ENCODE assay signal across 17 cellular contexts in genomic region chr2:202660796-202661195, GRCh38. TPM values are rescaled to one million over a fixed set of nuclear protein-coding genes. Genes with fewer than 3 reads are reported as not detected.
DNase-seq lines count a peak whose midpoint lies in the region; ATAC-seq, FAIRE-seq and TF ChIP-seq lines count a peak whose summit lies in the region.
"Had no signal": no experiment of that assay in that cellular context is flagged by ENCODE, and none has a peak within 500 bp of the region (broad histone marks: within the 10 kb centered on the region; RNA-seq: fewer than 3 reads in every experiment).

No MANE protein-coding gene starts in this region.

- no peak for FAIRE-seq in HepG2 (lab: Jason Lieb, UNC)

- TF ChIP-seq EP300 in HepG2 (IDR thresholded peaks at IDR 0.05; ENCODE audit: low read depth in 2 of 2, low read length in 2 of 2), result no peak
- TF ChIP-seq EP300 in HepG2 (CRISPR knock-in tag; IDR thresholded peaks at IDR 0.05; ENCODE audit: borderline replicate concordance), result no peak

- TF ChIP-seq POLR2A in HepG2 (IDR thresholded peaks at IDR 0.05; ENCODE audit: insufficient read depth in 1 of 2, low read depth in 2 of 2, low read length in 2 of 2), result no peak
- TF ChIP-seq POLR2A in right lobe of liver (IDR thresholded peaks at IDR 0.05), result no peak

- no peak overlapping the region for H3K4me3 Mint-ChIP-seq in T-cell

- peaks cover 81 to 90% (median 82%) of the 10 kb centered on the region in 3 donors for H3K4me1 Mint-ChIP-seq in T-cell

- H2AFZ ChIP-seq in HepG2 (ENCODE audit: low read length), result no peak overlapping the region

- H3K79me2 ChIP-seq in HepG2 (ENCODE audit: insufficient read depth, low read length), result peaks cover 84% of the 10 kb centered on the region

- H3K36me3 ChIP-seq in HepG2 (replicated peaks in 1 of 2; ENCODE audit: control insufficient read depth in 1 of 2, insufficient read depth in 2 of 2, low read length in 2 of 2) (no peaks in the 10 kb centered on the region; a peak in 1 of 5 replicates), right lobe of liver (no peaks in the 10 kb centered on the region), heart right ventricle (no peaks in the 10 kb centered on the region)

- POLR2A ChIA-PET in HepG2 (lab: Yijun Ruan, JAX) (interaction anchor here (1.4 kb wide), 1 partner anchor 14 kb away, joined by 3 read pairs; no protein-coding TSS in a partner anchor), T-cell (lab: Charles Lee) (interaction anchor here in 1 of 2 donors (0.6 kb wide), 1 partner anchor 10 kb away, joined by 3 read pairs; no protein-coding TSS in a partner anchor)

- 100% methylated on average over 2 of the region's 2 CpGs for WGBS in HepG2 (ENCODE audit: low lambda C conversion rate)
- WGBS in right lobe of liver (ENCODE audit: insufficient coverage, low coverage, low lambda C conversion rate, missing lambda C conversion rate), result 80% methylated on average over 1 of the region's 2 CpGs
- WGBS in heart right ventricle, 2 donors, result 75 to 79% methylated on average over 2 of the region's 2 CpGs

- BruUV-seq in HepG2 (replicated peaks; lab: Mats Ljungman, UMichigan), result no TSS peak

- H3K27me3 Mint-ChIP-seq in T-cell, result no peaks in the 10 kb centered on the region

- no peak for TF ChIP-seq RAD21 in HepG2 (CRISPR knock-in tag; IDR thresholded peaks at IDR 0.05)

- CTCF ChIA-PET in HepG2 (lab: Yijun Ruan, JAX; ENCODE audit: low intra/inter-chr PET ratio, low total read pairs), result no interaction called here
- CTCF ChIA-PET in T-cell (lab: Charles Lee), result interaction anchor here in 1 of 2 donors (0.9 to 1.1 kb wide), 2 partner anchors 9 to 13 kb away, joined by 3 to 6 read pairs; no protein-coding TSS in a partner anchor

- H3K9me3 ChIP-seq in HepG2 (ENCODE audit: low read length) (no peaks in the 10 kb centered on the region), right lobe of liver (no peaks in the 10 kb centered on the region), heart right ventricle (no peaks in the 10 kb centered on the region)

- no peaks in the 10 kb centered on the region for H3K9me3 Mint-ChIP-seq in T-cell

- DNase-seq in HepG2 (ENCODE audit: low spot score), result no peak
- DNase-seq in right lobe of liver, result no peak
- DNase-seq in T-cell, result no peak
- peak; percentile 6 for DNase-seq in fibroblast of the aortic adventitia (ENCODE audit: low read depth)
- no peak for DNase-seq in heart right ventricle
- DNase-seq in head of caudate nucleus, result no peak
- DNase-seq in HUDEP-2 (lab: John Stamatoyannopoulos, UW; ENCODE audit: unreplicated experiment in 76 of 76), result no peak
- DNase-seq: C1 segment of cervical spinal cord; DMS79 treated with DMSO at 0.1 percent for 48 hours; GOT3; KG1; NCI-H1105 treated with DMSO at 0.1 percent for 48 hours; NCI-H1694; NCI-H510A; NCI-H748 treated with DMSO at 0.1 percent for 48 hours; NK-92 treated with Interleukin-12 subunit alpha and Interleukin-12 subunit beta, amount 100 ng/mL, for 24 hours; SHP77 treated with DMSO at 0.1 percent for 48 hours had no signal

- peak overlapping the region; percentile 38 to 68 for H3K27ac Mint-ChIP-seq in T-cell

- TF ChIP-seq CTCF in HepG2 (CRISPR knock-in tag; IDR thresholded peaks at IDR 0.05) (no peak), right lobe of liver (IDR thresholded peaks at IDR 0.05) (no peak), fibroblast of the aortic adventitia (IDR thresholded peaks at IDR 0.05; ENCODE audit: insufficient read depth, low read length) (no peak), heart right ventricle (IDR thresholded peaks at IDR 0.05) (no peak)

- no peak overlapping the region for H3K4me3 ChIP-seq in HepG2 (replicated peaks in 1 of 3; ENCODE audit: insufficient read depth in 1 of 3, low read depth in 2 of 3, low read length in 3 of 3)
- no peak overlapping the region for H3K4me3 ChIP-seq in right lobe of liver
- H3K4me3 ChIP-seq in fibroblast of the aortic adventitia (ENCODE audit: low read depth, low read length), result no peak overlapping the region
- H3K4me3 ChIP-seq in heart right ventricle, result no peak overlapping the region

- intact Hi-C loops in HepG2 (cut with micrococcal nuclease; ENCODE audit: unreplicated experiment) (no loop called here), right lobe of liver (cut with DNase I) (no loop called here), heart right ventricle (cut with DNase I) (no loop called here), head of caudate nucleus (cut with DNase I) (no loop called here)

- H3K27ac ChIP-seq in HepG2 (ENCODE audit: extremely low read length, insufficient read depth, low read length) (no peak overlapping the region), right lobe of liver (no peak overlapping the region), heart right ventricle (no peak overlapping the region)

- peaks cover 29% of the 10 kb centered on the region for H4K20me1 ChIP-seq in HepG2 (ENCODE audit: insufficient read depth, low read length)

- in situ Hi-C loops in HepG2 (cut with HindIII; ENCODE audit: extremely low pct_ligation_motif_present, low pct_unique_long_range_greater_than_20kb), result no loop called here

- H3K4me2 ChIP-seq in HepG2 (ENCODE audit: low read depth, low read length), result no peak overlapping the region

- H3K4me1 ChIP-seq in HepG2 (ENCODE audit: insufficient read depth, low read length), result 0 out of 2 replicates have a peak, but pooled peaks cover 6% of the 10 kb centered on the region
- H3K4me1 ChIP-seq in right lobe of liver, result no peaks in the 10 kb centered on the region
- H3K4me1 ChIP-seq in heart right ventricle, result peaks cover 0 to 30% (median 13%) of the 10 kb centered on the region in 9 donors

- H3K27me3 ChIP-seq in HepG2 (ENCODE audit: control insufficient read depth in 1 of 2, insufficient read depth in 2 of 2, low read length in 2 of 2), result no peaks in the 10 kb centered on the region
- H3K27me3 ChIP-seq in right lobe of liver, result no peaks in the 10 kb centered on the region
- H3K27me3 ChIP-seq in heart right ventricle, result no peaks in the 10 kb centered on the region

- H3K9ac ChIP-seq in HepG2 (ENCODE audit: insufficient read depth, low read depth, low read length), result no peak overlapping the region

- peaks cover 15% of the 10 kb centered on the region for H3K36me3 Mint-ChIP-seq in T-cell

- 0 out of 3 replicates have a peak, but pooled peaks have one; percentile 34 for ATAC-seq in HepG2
- no peak for ATAC-seq in right lobe of liver
- no peak for ATAC-seq in T-cell (replicated peaks in 1 of 4)
- ATAC-seq in heart right ventricle, result no peak

TF ChIP-seq in HepG2, 621 proteins besides CTCF, POLR2A, EP300 and RAD21 (continues in another document):
- TF ChIP-seq SMYD3 (CRISPR knock-in tag; IDR thresholded peaks at IDR 0.05), result no peak
- TF ChIP-seq PRMT3 (CRISPR knock-in tag; IDR thresholded peaks at IDR 0.05; ENCODE audit: borderline replicate concordance, low read depth), result no peak
- no peak for TF ChIP-seq ZNF335 (CRISPR knock-in tag; IDR thresholded peaks at IDR 0.05)
- no peak for TF ChIP-seq NFKB2 (CRISPR knock-in tag; IDR thresholded peaks at IDR 0.05; ENCODE audit: borderline replicate concordance)
- no peak for TF ChIP-seq ZNF18 (CRISPR knock-in tag; IDR thresholded peaks at IDR 0.05; ENCODE audit: insufficient replicate concordance)

RNA-seq across cellular contexts. Expression of gene FAM117B, which starts 26.0 kb away (rescaled TPM):
- 11.0 and 16.6 TPM in 2 replicates for total RNA-seq in HepG2 (2016; rRNA removed; fragmentation: Illumina TruSeq; extraction: Trizol)
- total RNA-seq in HepG2 (2016; cell fraction: cytosol; rRNA removed; fragmentation: Illumina TruSeq; extraction: Trizol; ENCODE audit: low read depth), result 1.6 and 2.4 TPM in 2 replicates
- 10.2 and 16.4 TPM in 2 replicates for total RNA-seq in HepG2 (2016; cell fraction: insoluble cytoplasmic fraction; rRNA removed; fragmentation: Illumina TruSeq; extraction: Trizol)
- total RNA-seq in HepG2 (2016; cell fraction: membrane; rRNA removed; fragmentation: Illumina TruSeq; extraction: Trizol), result 6.3 and 7.3 TPM in 2 replicates
- 11.0 and 12.8 TPM in 2 replicates for total RNA-seq in HepG2 (2016; cell fraction: nucleus; rRNA removed; fragmentation: Illumina TruSeq; extraction: Trizol)
- polyA plus RNA-seq in HepG2 (2011; rRNA removed), result 5.4 and 5.8 TPM in 2 replicates
- 2.6 and 3.3 TPM in 2 replicates for polyA plus RNA-seq in HepG2 (2011; cell fraction: cytosol; rRNA removed)
- polyA plus RNA-seq in HepG2 (2011; cell fraction: nucleus; rRNA removed), result 4.4 and 5.0 TPM in 2 replicates
- polyA plus RNA-seq in HepG2 (2012), result 8.6 and 14.4 TPM in 2 replicates
- polyA plus RNA-seq in HepG2 (2016; cell fraction: cytosol; fragmentation: Illumina TruSeq; extraction: Trizol; ENCODE audit: low read depth), result 0.62 and 0.73 TPM in 2 replicates
- 15.0 and 16.0 TPM in 2 replicates for polyA plus RNA-seq in HepG2 (2016; cell fraction: insoluble cytoplasmic fraction; fragmentation: Illumina TruSeq; extraction: Trizol; ENCODE audit: low read depth)
- polyA plus RNA-seq in HepG2 (2016; cell fraction: membrane; fragmentation: Illumina TruSeq; extraction: Trizol; ENCODE audit: low read depth), result 2.6 and 2.9 TPM in 2 replicates
- 8.1 and 8.7 TPM in 2 replicates for polyA plus RNA-seq in HepG2 (2016; cell fraction: nucleus; fragmentation: Illumina TruSeq; extraction: Trizol; ENCODE audit: insufficient read depth, low read depth)
- 3.3 and 12.1 TPM in 2 replicates for polyA minus RNA-seq in HepG2 (2011; rRNA and poly(A)+ RNA removed; ENCODE audit: low replicate concordance)
- polyA minus RNA-seq in HepG2 (2011; cell fraction: cytosol; rRNA and poly(A)+ RNA removed), result 11.2 and 13.2 TPM in 2 replicates
- polyA minus RNA-seq in HepG2 (2011; cell fraction: nucleus; rRNA and poly(A)+ RNA removed), result 19.1 and 19.7 TPM in 2 replicates
- total RNA-seq in right lobe of liver, result 1 to 10 TPM; 1.8 to 2.8 (median 2.3) TPM
- 10 to 100 TPM; 23.6 to 44.0 (median 28.4) TPM for total RNA-seq in T-cell
- total RNA-seq in fibroblast of the aortic adventitia (ENCODE audit: low replicate concordance), result 4.7 and 5.5 TPM in 2 replicates
- 1 to 10 TPM in 9 of 10 donors, under 1 TPM in 1; 0.75 to 3.9 (median 2.6) TPM for total RNA-seq in heart right ventricle
- polyA plus RNA-seq in heart right ventricle, result 1 to 10 TPM in 1 of 2 donors, under 1 TPM in 1; 0.49 to 1.2 TPM
